Comparison of ENCODE assay signal across 12 cellular contexts in the genomic region with DNA sequence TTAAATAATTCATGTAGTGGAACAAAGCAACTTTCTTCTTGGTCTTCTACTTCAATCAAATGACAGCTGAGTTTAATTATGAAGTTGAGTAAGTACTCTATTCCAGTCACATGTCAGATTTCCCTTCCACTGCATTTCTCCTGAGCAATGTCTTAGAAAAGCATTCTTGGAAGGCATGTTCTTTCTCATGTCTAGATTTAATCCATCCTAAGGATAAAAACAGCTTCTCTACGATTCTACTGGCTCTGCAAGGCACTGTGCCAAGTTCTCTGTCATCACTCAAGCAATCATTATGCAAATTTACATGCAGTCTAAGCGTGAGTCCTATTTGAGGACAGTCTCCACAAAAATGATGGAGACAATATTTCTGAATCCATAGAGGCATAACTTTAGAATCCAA.
DNase-seq lines count a peak whose midpoint lies in the region; ATAC-seq and TF ChIP-seq lines count a peak whose summit lies in the region.
"Had no signal": no experiment of that assay in that cellular context is flagged by ENCODE, and none has a peak within 500 bp of the region (broad histone marks: within the 10 kb centered on the region; RNA-seq: fewer than 3 reads in every experiment).

No MANE protein-coding gene starts in this region.

- POLR2A ChIA-PET in OCI-LY7 (lab: Charles Lee) = no interaction called here

- ATAC-seq in GM18520 (IDR thresholded peaks at IDR 0.05; ENCODE audit: unreplicated experiment) = no peak

- H3K4me1 ChIP-seq in sigmoid colon (peaks cover 0 to 37% (median 28%) of the 10 kb centered on the region in 4 donors), OCI-LY7 (ENCODE audit: insufficient read depth, low read length, poor library complexity, severe bottlenecking) (no peaks in the 10 kb centered on the region)

- no peaks in the 10 kb centered on the region for H3K27me3 ChIP-seq in sigmoid colon

- H3K4me2 ChIP-seq in OCI-LY7 (ENCODE audit: low read length) = no peak overlapping the region

- CTCF ChIA-PET in OCI-LY7 (lab: Charles Lee; ENCODE audit: unreplicated experiment) = no interaction called here

- H3K27ac ChIP-seq in SK-N-MC (0 out of 2 replicates have a peak overlapping the region, but pooled peaks have one; percentile 30), sigmoid colon (peak overlapping the region; percentile 39 to 75 (median 66)), OCI-LY7 (ENCODE audit: low read depth, low read length, poor library complexity, severe bottlenecking) (no peak overlapping the region)
- H3K27ac ChIP-seq: 22Rv1 had no signal

- TF ChIP-seq EP300 in sigmoid colon (IDR thresholded peaks at IDR 0.05) = no peak

- no peaks in the 10 kb centered on the region for H3K9me2 ChIP-seq in OCI-LY7 (ENCODE audit: insufficient read depth, low read length)

- H3K9ac ChIP-seq in SK-N-MC (ENCODE audit: insufficient read length) = no peak overlapping the region

- DNase-seq in DMS153 (lab: John Stamatoyannopoulos, UW) (peak; percentile 29), DMS153 treated with DMSO at 0.1 percent for 48 hours (lab: John Stamatoyannopoulos, UW; ENCODE audit: unreplicated experiment) (no peak), SK-N-MC (ENCODE audit: low read depth, low spot score) (peak; percentile 8), foreskin melanocyte (peak; percentile 14), sigmoid colon (no peak), G401 (ENCODE audit: low spot score) (no peak), OCI-LY7 (ENCODE audit: low spot score) (no peak)
- DNase-seq: activated B cell treated with CpG ODN at 0.5 μM for 24 hours; activated effector memory CD4-positive, alpha-beta T cell treated with anti-CD3 and anti-CD28 coated beads, Interleukin-2, amount 50 U/mL, for 16 hours; midbrain had no signal

- H2AFZ ChIP-seq in OCI-LY7 (ENCODE audit: low read length) = no peak overlapping the region

- no peak for TF ChIP-seq POLR2A in sigmoid colon (IDR thresholded peaks at IDR 0.05)

- H3K36me3 ChIP-seq in SK-N-MC (ENCODE audit: insufficient read depth, low read length) (no peaks in the 10 kb centered on the region), sigmoid colon (no peaks in the 10 kb centered on the region), OCI-LY7 (ENCODE audit: insufficient read depth, low read length) (no peaks in the 10 kb centered on the region)

- intact Hi-C loops in sigmoid colon (cut with DNase I) = no loop called here
- intact Hi-C loops in OCI-LY7 (cut with micrococcal nuclease; ENCODE audit: unreplicated experiment) = no loop called here

- no TSS peak for BruUV-seq in OCI-LY7 (replicated peaks; lab: Mats Ljungman, UMichigan)

- 4 to 38% methylated on average over 2 of the region's 2 CpGs for WGBS in sigmoid colon, 2 donors

- in situ Hi-C loops in G401 (cut with HindIII; ENCODE audit: low sequenced_read_pairs) = no loop called here

- no peaks in the 10 kb centered on the region for H3K79me2 ChIP-seq in OCI-LY7 (ENCODE audit: insufficient read depth, low read depth, low read length)

- H4K20me1 ChIP-seq in OCI-LY7 (ENCODE audit: insufficient read depth, low read length) = no peaks in the 10 kb centered on the region

- H3K4me3 ChIP-seq in SK-N-MC (0 out of 2 replicates have a peak overlapping the region, but pooled peaks have one; percentile 9), sigmoid colon (no peak overlapping the region), OCI-LY7 (ENCODE audit: low read depth, low read length, poor library complexity, severe bottlenecking) (no peak overlapping the region)

- TF ChIP-seq CTCF in sigmoid colon (IDR thresholded peaks at IDR 0.05) = no peak
- TF ChIP-seq CTCF in OCI-LY7 (conservative IDR thresholded peaks at IDR 0.05; ENCODE audit: low read length) = no peak

- H3K9me3 ChIP-seq in SK-N-MC (ENCODE audit: low read depth, low read length) = no peaks in the 10 kb centered on the region
- no peaks in the 10 kb centered on the region for H3K9me3 ChIP-seq in sigmoid colon
- no peaks in the 10 kb centered on the region for H3K9me3 ChIP-seq in OCI-LY7 (ENCODE audit: low read length)

Comparison
In these comparisons a context has a peak if more than half of its experiments do, and no peak if none do; other contexts are left out.
1. DNase-seq: peak in DMS153 (single experiment), SK-N-MC (single experiment) and foreskin melanocyte (single experiment); none in DMS153 treated with DMSO at 0.1 percent for 48 hours (single experiment), sigmoid colon (single experiment), G401 (single experiment) and OCI-LY7 (single experiment).